Comparison of ENCODE assay signal across 26 cellular contexts in the genomic region with DNA sequence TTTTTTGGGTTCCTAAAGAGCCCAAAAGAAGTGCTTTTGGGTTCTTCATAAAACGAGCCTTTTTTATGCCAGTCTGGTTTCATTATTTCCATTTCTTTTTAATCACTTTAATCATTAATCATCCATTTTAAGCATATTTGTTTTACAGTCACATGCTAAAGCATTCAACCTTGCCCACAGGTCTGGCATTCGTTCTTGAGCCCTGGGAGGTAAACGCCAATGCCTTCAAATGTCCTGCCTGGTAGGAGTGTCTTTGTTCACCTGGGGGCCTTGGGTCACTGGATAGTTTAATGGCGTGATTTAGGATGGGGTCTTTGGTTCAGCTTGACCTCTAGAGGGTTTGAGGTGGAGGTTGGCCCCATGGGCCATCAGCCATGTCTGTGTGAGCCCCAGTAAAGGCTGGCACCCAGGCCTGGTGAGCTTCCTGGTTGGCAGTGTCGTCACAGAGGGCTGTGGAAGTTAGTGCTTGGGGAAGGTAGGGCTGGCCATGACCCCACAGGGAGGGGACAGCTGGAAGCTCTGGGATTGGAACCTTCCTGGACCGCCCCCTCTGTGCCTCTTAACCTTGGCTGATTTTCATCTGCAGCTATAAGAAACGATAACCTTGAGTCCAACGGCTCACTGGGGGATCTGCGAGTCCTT.
"Had no signal": no experiment of that assay in that cellular context is flagged by ENCODE, and none has a peak within 500 bp of the region (broad histone marks: within the 10 kb centered on the region; RNA-seq: fewer than 3 reads in every experiment).

No MANE protein-coding gene starts in this region.

- H3K27me3 Mint-ChIP-seq: activated CD8-positive, alpha-beta T cell treated with anti-CD3 and anti-CD28 coated beads for 36 hours; activated naive CD8-positive, alpha-beta T cell treated with anti-CD3 and anti-CD28 coated beads, Interleukin-2, amount 50 U/mL, for 24 hours; T-cell had no signal

- H3K27ac Mint-ChIP-seq: activated T-cell treated with anti-CD3 and anti-CD28 coated beads, Interleukin-2, amount 50 U/mL, for 72 hours; T-cell had no signal

- ATAC-seq: activated CD8-positive, alpha-beta T cell treated with anti-CD3 and anti-CD28 coated beads for 36 hours; activated naive CD4-positive, alpha-beta T cell treated with anti-CD3 and anti-CD28 coated beads, Interleukin-2, amount 50 U/mL, for 72 hours; activated naive CD8-positive, alpha-beta T cell treated with anti-CD3 and anti-CD28 coated beads, Interleukin-2, amount 50 U/mL, for 24 hours; activated T-cell treated with anti-CD3 and anti-CD28 coated beads, Interleukin-2, amount 50 U/mL, for 72 hours; Panc1; Right ventricle myocardium inferior; T-cell had no signal

- H3K9me3 Mint-ChIP-seq: activated naive CD4-positive, alpha-beta T cell treated with anti-CD3 and anti-CD28 coated beads, Interleukin-2, amount 50 U/mL, for 72 hours; activated naive CD8-positive, alpha-beta T cell treated with anti-CD3 and anti-CD28 coated beads, Interleukin-2, amount 50 U/mL, for 24 hours; activated T-cell treated with anti-CD3 and anti-CD28 coated beads, Interleukin-2, amount 50 U/mL, for 72 hours had no signal

- H3K4me3 ChIP-seq: SK-N-MC had no signal

- H3K27ac ChIP-seq: KMS-11, SK-N-MC, VCaP had no signal

- DNase-seq: activated CD4-positive, CD25-positive, alpha-beta regulatory T cell; activated CD8-positive, alpha-beta memory T cell treated with anti-CD3 and anti-CD28 coated beads, Interleukin-2, amount 50 U/mL, for 4 hours; activated CD8-positive, alpha-beta T cell treated with anti-CD3 and anti-CD28 coated beads for 36 hours; activated naive CD4-positive, alpha-beta T cell treated with Interleukin-2 at 50 U/mL for 16 hours; activated naive CD8-positive, alpha-beta T cell treated with anti-CD3 and anti-CD28 coated beads, Interleukin-2, amount 50 U/mL, for 24 hours; activated T-cell treated with anti-CD3 and anti-CD28 coated beads, Interleukin-2, amount 50 U/mL, for 72 hours; amniotic stem cell; MM.1S; NCI-H1105 treated with DMSO at 0.1 percent for 48 hours; NCI-H1436 treated with DMSO at 0.1 percent for 48 hours; NCI-H187; NCI-H2081; NCI-H510A treated with DMSO at 0.1 percent for 48 hours; NCI-H69; NK-92 treated with Interleukin-12 subunit alpha and Interleukin-12 subunit beta, amount 100 ng/mL, for 24 hours; OCI-M1; RPMI8226; T-cell; T-helper 2 cell; T1000 had no signal

- H3K4me3 Mint-ChIP-seq: activated CD8-positive, alpha-beta T cell treated with anti-CD3 and anti-CD28 coated beads for 36 hours; activated naive CD8-positive, alpha-beta T cell treated with anti-CD3 and anti-CD28 coated beads, Interleukin-2, amount 50 U/mL, for 24 hours; activated T-cell treated with anti-CD3 and anti-CD28 coated beads, Interleukin-2, amount 50 U/mL, for 72 hours; T-cell had no signal
